Comparison of ENCODE assay signal across 16 cellular contexts in the genomic region with DNA sequence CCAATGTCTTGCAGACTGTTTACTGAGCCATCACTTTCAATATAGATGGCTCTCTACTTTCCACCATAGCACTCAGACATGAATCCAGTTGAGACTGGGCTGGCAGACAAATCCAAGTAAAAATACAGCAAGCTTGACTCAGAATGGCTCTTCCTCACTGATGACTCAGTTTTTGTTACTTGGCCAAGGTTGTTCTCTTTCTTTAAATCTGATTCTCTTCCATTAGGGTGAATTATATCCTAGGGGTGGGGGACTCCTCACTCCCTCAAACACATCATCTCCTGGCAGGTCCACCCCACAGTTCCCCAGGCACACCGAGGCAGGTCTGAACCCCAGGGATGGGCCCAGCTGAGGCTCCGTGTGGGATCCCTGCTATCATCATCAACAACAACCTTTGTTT.
DNase-seq lines count a peak whose midpoint lies in the region; ATAC-seq and TF ChIP-seq lines count a peak whose summit lies in the region.
"Had no signal": no experiment of that assay in that cellular context is flagged by ENCODE, and none has a peak within 500 bp of the region (broad histone marks: within the 10 kb centered on the region; RNA-seq: fewer than 3 reads in every experiment).

No MANE protein-coding gene starts in this region.

- no peak for TF ChIP-seq POLR2A in sigmoid colon (IDR thresholded peaks at IDR 0.05)

- TF ChIP-seq CTCF in sigmoid colon (IDR thresholded peaks at IDR 0.05) = no peak
- TF ChIP-seq CTCF in neural progenitor cell (IDR thresholded peaks at IDR 0.05) = no peak

- no peak for ATAC-seq in HG03460 (IDR thresholded peaks at IDR 0.05; ENCODE audit: unreplicated experiment)

- no peaks in the 10 kb centered on the region for H3K79me2 ChIP-seq in neural progenitor cell (ENCODE audit: low read depth)

- no peak for TF ChIP-seq EP300 in sigmoid colon (IDR thresholded peaks at IDR 0.05)

- DNase-seq in EH (ENCODE audit: low read depth) = peak; percentile 87
- DNase-seq in SJSA1 (ENCODE audit: low read depth in 1 of 2, low spot score in 2 of 2) = peak in 1 of 2 experiments; percentile 50
- DNase-seq in fibroblast of gingiva (ENCODE audit: low read depth) = peak; percentile 38
- DNase-seq in sigmoid colon = no peak
- DNase-seq in NCI-H774 (lab: John Stamatoyannopoulos, UW) = no peak
- DNase-seq in NCI-H2029 (lab: John Stamatoyannopoulos, UW) = no peak
- DNase-seq in neural progenitor cell (ENCODE audit: low spot score) = no peak
- DNase-seq: activated naive CD8-positive, alpha-beta T cell treated with anti-CD3 and anti-CD28 coated beads for 36 hours; effector CD4-positive, alpha-beta T cell; H9; hippocampal formation; NCI-H1092 treated with DMSO at 0.1 percent for 48 hours; NCI-H510A treated with DMSO at 0.1 percent for 48 hours; SHP77 treated with DMSO at 0.1 percent for 48 hours had no signal

- WGBS in sigmoid colon, 2 donors = 77 to 88% methylated on average over 2 of the region's 2 CpGs

- H3K27ac Mint-ChIP-seq in neural progenitor cell = no peak overlapping the region
- H3K27ac Mint-ChIP-seq: activated naive CD8-positive, alpha-beta T cell treated with anti-CD3 and anti-CD28 coated beads for 36 hours; B cell; H9 had no signal

- H2AFZ ChIP-seq in neural progenitor cell (replicated peaks) = no peak overlapping the region

- H3K27me3 Mint-ChIP-seq in neural progenitor cell (ENCODE audit: insufficient read depth, low read depth) = peaks cover 2% of the 10 kb centered on the region
- H3K27me3 Mint-ChIP-seq: activated naive CD8-positive, alpha-beta T cell treated with anti-CD3 and anti-CD28 coated beads for 36 hours had no signal

- no peak overlapping the region for H3K4me2 ChIP-seq in neural progenitor cell

- H3K4me3 ChIP-seq in SJSA1 (no peak overlapping the region), sigmoid colon (no peak overlapping the region), neural progenitor cell (no peak overlapping the region)

- peaks cover 6% of the 10 kb centered on the region for H3K4me1 Mint-ChIP-seq in neural progenitor cell
- H3K4me1 Mint-ChIP-seq: activated naive CD8-positive, alpha-beta T cell treated with anti-CD3 and anti-CD28 coated beads for 36 hours; B cell had no signal

- H3K4me1 ChIP-seq in SJSA1 (replicated peaks) (peaks cover 40% of the 10 kb centered on the region), sigmoid colon (peaks cover 0 to 31% (median 26%) of the 10 kb centered on the region in 4 donors), neural progenitor cell (peaks cover 14% of the 10 kb centered on the region)

- no peaks in the 10 kb centered on the region for H3F3A ChIP-seq in neural progenitor cell (ENCODE audit: low read depth)

- H3K9me3 Mint-ChIP-seq in neural progenitor cell = peaks cover 5% of the 10 kb centered on the region
- H3K9me3 Mint-ChIP-seq: activated naive CD8-positive, alpha-beta T cell treated with anti-CD3 and anti-CD28 coated beads for 36 hours; H9 had no signal

- no peaks in the 10 kb centered on the region for H3K36me3 Mint-ChIP-seq in neural progenitor cell

- H3K36me3 ChIP-seq in SJSA1 (no peaks in the 10 kb centered on the region), sigmoid colon (no peaks in the 10 kb centered on the region), neural progenitor cell (no peaks in the 10 kb centered on the region)

- no peaks in the 10 kb centered on the region for H4K20me1 ChIP-seq in neural progenitor cell (ENCODE audit: low read depth)

- H3K9ac ChIP-seq in neural progenitor cell = no peak overlapping the region

- H3K27ac ChIP-seq in SJSA1 = peak overlapping the region; percentile 81
- H3K27ac ChIP-seq in sigmoid colon = peak overlapping the region in 3 of 4 donors; percentile 55 to 70 (median 57)
- no peak overlapping the region for H3K27ac ChIP-seq in neural progenitor cell

- H3K4me3 Mint-ChIP-seq in neural progenitor cell = no peak overlapping the region
- H3K4me3 Mint-ChIP-seq: activated naive CD8-positive, alpha-beta T cell treated with anti-CD3 and anti-CD28 coated beads for 36 hours; B cell; H9 had no signal

- H3K27me3 ChIP-seq in SJSA1 (replicated peaks) = no peaks in the 10 kb centered on the region
- no peaks in the 10 kb centered on the region for H3K27me3 ChIP-seq in sigmoid colon
- no peaks in the 10 kb centered on the region for H3K27me3 ChIP-seq in neural progenitor cell

- intact Hi-C loops in sigmoid colon (cut with DNase I) = loop anchor here (5.0 kb wide), 1 partner anchor 159 kb away; a partner anchor contains a TSS

- no peaks in the 10 kb centered on the region for H3K9me3 ChIP-seq in SJSA1 (replicated peaks)
- no peaks in the 10 kb centered on the region for H3K9me3 ChIP-seq in sigmoid colon
- no peaks in the 10 kb centered on the region for H3K9me3 ChIP-seq in neural progenitor cell (ENCODE audit: low read depth)

Comparison
In these comparisons a context has a peak if more than half of its experiments do, and no peak if none do; other contexts are left out.
1. DNase-seq: peak in EH (single experiment) and fibroblast of gingiva (single experiment); none in sigmoid colon (single experiment), NCI-H774 (single experiment), NCI-H2029 (single experiment) and neural progenitor cell (single experiment).